In the genomic region with DNA sequence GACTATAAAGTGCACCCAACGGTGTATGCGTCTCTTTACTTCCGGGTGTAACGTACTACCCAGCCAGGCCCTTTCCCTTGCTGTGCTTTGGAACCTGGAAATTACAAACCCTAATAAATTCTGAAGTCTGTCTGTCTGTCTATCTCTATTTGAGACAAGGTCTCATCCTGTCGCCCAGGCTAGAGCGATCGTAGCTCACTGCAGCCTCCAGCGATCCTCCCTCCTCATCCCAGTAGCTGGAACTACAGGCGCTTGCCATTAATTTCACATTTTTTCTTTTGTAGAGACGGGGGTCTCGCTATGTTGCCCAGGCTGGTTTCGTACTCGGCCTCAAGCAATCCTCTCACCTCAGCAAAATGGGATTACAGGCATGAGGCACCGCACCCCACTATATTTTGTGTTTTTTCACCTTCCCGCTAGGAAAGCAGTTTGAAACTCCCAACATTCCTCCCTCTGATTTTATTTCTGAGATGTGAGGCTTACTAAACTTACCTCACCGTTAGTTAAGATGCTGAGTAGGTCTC, we compare ENCODE assay signal across 8 cellular contexts. TPM values are rescaled to one million over a fixed set of nuclear protein-coding genes. Genes with fewer than 3 reads are reported as not detected.
DNase-seq lines count a peak whose midpoint lies in the region; ATAC-seq and TF ChIP-seq lines count a peak whose summit lies in the region.

No MANE protein-coding gene starts in this region.

- H3K36me3 ChIP-seq in BLaER1 (peaks cover 26% of the 10 kb centered on the region), kidney epithelial cell (ENCODE audit: control insufficient read depth, insufficient read depth, low read length) (no peaks in the 10 kb centered on the region), suprapubic skin (peaks cover 19% of the 10 kb centered on the region)

- ATAC-seq in GM19438 (IDR thresholded peaks at IDR 0.05; ENCODE audit: low read depth, unreplicated experiment) (peak; percentile 41), HG03520 (IDR thresholded peaks at IDR 0.05; ENCODE audit: unreplicated experiment) (peak; percentile 30)

- H3K4me2 ChIP-seq in BLaER1, result peak overlapping the region; percentile 77

- H3K4me3 ChIP-seq in BLaER1, result peak overlapping the region; percentile 97
- peak overlapping the region; percentile 90 for H3K4me3 ChIP-seq in kidney epithelial cell (ENCODE audit: low read depth, low read length)
- H3K4me3 ChIP-seq in suprapubic skin, result peak overlapping the region; percentile 97

- no peaks in the 10 kb centered on the region for H3K27me3 ChIP-seq in BLaER1
- no peaks in the 10 kb centered on the region for H3K27me3 ChIP-seq in kidney epithelial cell (ENCODE audit: control insufficient read depth, insufficient read depth, low read length)
- no peaks in the 10 kb centered on the region for H3K27me3 ChIP-seq in suprapubic skin

- H3K4me1 ChIP-seq in BLaER1 (peaks cover 25% of the 10 kb centered on the region), suprapubic skin (peaks cover 28% of the 10 kb centered on the region)

- 19% methylated on average over 16 of the region's 16 CpGs for WGBS in suprapubic skin

- no peak for DNase-seq in kidney epithelial cell (ENCODE audit: low read depth)
- no peak for DNase-seq in suprapubic skin (ENCODE audit: low spot score in 2 of 2)
- no peak for DNase-seq in activated CD4-positive, alpha-beta T cell treated with anti-CD3 and anti-CD28 coated beads for 48 hours
- DNase-seq in DMS 273 treated with DMSO at 0.1 percent for 48 hours (lab: John Stamatoyannopoulos, UW), result no peak

- H3K9me3 ChIP-seq in BLaER1 (no peaks in the 10 kb centered on the region), suprapubic skin (no peaks in the 10 kb centered on the region)

- no peak for TF ChIP-seq POLR2A in suprapubic skin (IDR thresholded peaks at IDR 0.05)

- H3K27ac ChIP-seq in BLaER1 (peak overlapping the region; percentile 99), angular gyrus (ENCODE audit: low read depth, low read length) (peak overlapping the region; percentile 96), suprapubic skin (peak overlapping the region; percentile 99)

- TF ChIP-seq CTCF in kidney epithelial cell (IDR thresholded peaks at IDR 0.05; ENCODE audit: insufficient read depth, low read length, poor library complexity, severe bottlenecking) (no peak), suprapubic skin (IDR thresholded peaks at IDR 0.05) (no peak)

- TF ChIP-seq EP300 in suprapubic skin (IDR thresholded peaks at IDR 0.05), result no peak

- H4K20me1 ChIP-seq in BLaER1, result peaks cover 20% of the 10 kb centered on the region; the same call in 1 of the 2 replicates

- peak overlapping the region; percentile 98 for H3K9ac ChIP-seq in BLaER1

RNA-seq across cellular contexts. Expression of a gene that starts 0.5 kb away (rescaled TPM):
- total RNA-seq in kidney epithelial cell (35.7 and 39.8 TPM in 2 replicates), suprapubic skin (10 to 100 TPM; 18.2 to 30.6 (median 25.0) TPM)

RNA-seq across cellular contexts. Expression of a gene that starts 31.3 kb away (rescaled TPM):
- total RNA-seq in kidney epithelial cell (23.2 and 26.5 TPM in 2 replicates), suprapubic skin (10 to 100 TPM in 3 of 4 donors, 1 to 10 TPM in 1; 9.8 to 13.3 (median 12.5) TPM)
